Comparison of ENCODE assay signal across 24 cellular contexts in the genomic region with DNA sequence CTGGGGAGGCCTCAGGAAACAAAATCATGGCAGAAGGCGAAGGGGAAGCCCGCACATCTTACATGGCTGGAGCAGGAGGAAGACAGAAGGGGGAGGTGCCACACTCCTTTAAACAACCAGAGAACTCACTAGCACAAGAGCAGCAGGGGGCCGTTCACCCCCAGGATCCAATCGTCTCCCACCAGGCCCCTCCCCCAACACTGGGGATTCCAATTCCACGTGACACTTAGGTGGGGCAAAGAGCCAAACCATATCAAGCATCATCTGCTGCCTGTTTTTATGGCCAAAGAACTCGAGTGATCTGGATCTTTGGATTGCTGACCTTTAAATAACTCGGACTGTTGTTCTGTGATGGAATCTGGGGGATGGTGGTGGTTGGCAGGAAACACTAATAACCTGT. TPM values are rescaled to one million over a fixed set of nuclear protein-coding genes. Genes with fewer than 3 reads are reported as not detected.
DNase-seq lines count a peak whose midpoint lies in the region; ATAC-seq and TF ChIP-seq lines count a peak whose summit lies in the region.
"Had no signal": no experiment of that assay in that cellular context is flagged by ENCODE, and none has a peak within 500 bp of the region (broad histone marks: within the 10 kb centered on the region; RNA-seq: fewer than 3 reads in every experiment).

No MANE protein-coding gene starts in this region.

- 0% methylated on average over 2 of the region's 7 CpGs; no CpG with 5 or more reads in 1 of the 2 experiments for WGBS in IMR-90 (ENCODE audit: extremely low coverage in 2 of 2, insufficient read length in 1 of 2), 2 experiments

- CTCF ChIA-PET in IMR-90 (lab: Yijun Ruan, JAX) = no interaction called here

- no peaks in the 10 kb centered on the region for H3K36me3 ChIP-seq in BLaER1 treated with 17β-estradiol and CSF1 and Interleukin-3, amounts not matched to agents 10 nM and 100 nM
- no peaks in the 10 kb centered on the region for H3K36me3 ChIP-seq in IMR-90 (ENCODE audit: control insufficient read depth, insufficient read depth, low read length)
- H3K36me3 ChIP-seq: adrenal gland, heart left ventricle, left lung, prostate gland had no signal

- H4K8ac ChIP-seq in IMR-90 (ENCODE audit: low read depth in 2 of 2, low read length in 2 of 2) = no peak overlapping the region

- no peak overlapping the region for H3K56ac ChIP-seq in IMR-90 (ENCODE audit: extremely low read depth, insufficient read depth, low read length)

- TF ChIP-seq POLR2A in IMR-90 (IDR thresholded peaks at IDR 0.05; ENCODE audit: low read depth, low read length) = no peak

- H2AFZ ChIP-seq in IMR-90 (replicated peaks; ENCODE audit: low read length, poor library complexity) = no peak overlapping the region

- peak overlapping the region in 1 of 11 experiments; percentile 29; a peak in 2 of 22 replicates for H3K27ac ChIP-seq in BLaER1 treated with 17β-estradiol and CSF1 and Interleukin-3, amounts not matched to agents 10 nM and 100 nM
- no peak overlapping the region for H3K27ac ChIP-seq in IMR-90 (ENCODE audit: insufficient read depth, low read length)
- H3K27ac ChIP-seq: adrenal gland, heart left ventricle, left lung, prostate gland had no signal

- H3K23ac ChIP-seq in IMR-90 (ENCODE audit: low read depth, low read length) = no peak overlapping the region

- no peak overlapping the region for H3K4me3 ChIP-seq in BLaER1 treated with 17β-estradiol and CSF1 and Interleukin-3, amounts not matched to agents 10 nM and 100 nM
- no peak overlapping the region for H3K4me3 ChIP-seq in IMR-90 (ENCODE audit: insufficient read depth, low read depth, low read length)
- no peak overlapping the region for H3K4me3 ChIP-seq in choroid plexus epithelial cell (ENCODE audit: low read depth, low read length)
- H3K4me3 ChIP-seq: adrenal gland, heart left ventricle, left lung, prostate gland had no signal

- H3K14ac ChIP-seq in IMR-90 (replicated peaks; ENCODE audit: low read depth, low read length) = no peak overlapping the region

- ATAC-seq in IMR-90 (ENCODE audit: low read depth) = no peak
- ATAC-seq in omental fat pad (ENCODE audit: low FRiP score) = peak; percentile 52
- ATAC-seq: CD8-positive, alpha-beta T cell; left lung had no signal

- in situ Hi-C loops in IMR-90 (cut with MboI; ENCODE audit: low sequenced_read_pairs) = no loop called here

- intact Hi-C loops in IMR-90 (cut with micrococcal nuclease) = no loop called here

- no peak overlapping the region for H4K5ac ChIP-seq in IMR-90 (ENCODE audit: low read depth, low read length)

- BruUV-seq in IMR-90 (replicated peaks; lab: Mats Ljungman, UMichigan) = no TSS peak

- no peaks in the 10 kb centered on the region for H3K79me1 ChIP-seq in IMR-90 (ENCODE audit: low read depth in 1 of 2, low read length in 2 of 2)

- TF ChIP-seq RAD21 in IMR-90 (IDR thresholded peaks at IDR 0.05; ENCODE audit: low read length) = no peak

- H2AK9ac ChIP-seq in IMR-90 (replicated peaks; ENCODE audit: low read depth, low read length, poor library complexity) = no peak overlapping the region

- H3K4ac ChIP-seq in IMR-90 (ENCODE audit: low read depth, low read length) = no peak overlapping the region

- H3K18ac ChIP-seq in IMR-90 (ENCODE audit: low read depth, low read length) = no peak overlapping the region

- H2BK15ac ChIP-seq in IMR-90 (ENCODE audit: low read depth, low read length) = no peak overlapping the region

- H2AK5ac ChIP-seq in IMR-90 (ENCODE audit: low read depth, low read length) = no peak overlapping the region

- TF ChIP-seq CTCF in IMR-90 (conservative IDR thresholded peaks at IDR 0.05; ENCODE audit: low read depth, low read length) (no peak), choroid plexus epithelial cell (conservative IDR thresholded peaks at IDR 0.05; ENCODE audit: low read depth, low read length) (no peak), omental fat pad (IDR thresholded peaks at IDR 0.05) (no peak)

- H3K27me3 ChIP-seq in BLaER1 treated with 17β-estradiol and CSF1 and Interleukin-3, amounts not matched to agents 10 nM and 100 nM = no peaks in the 10 kb centered on the region
- peaks cover 2% of the 10 kb centered on the region; the same call in 1 of the 2 replicates for H3K27me3 ChIP-seq in IMR-90 (ENCODE audit: control insufficient read depth, insufficient read depth, low read length)
- H3K27me3 ChIP-seq: adrenal gland, heart left ventricle had no signal

- H2BK5ac ChIP-seq in IMR-90 (ENCODE audit: low read depth, low read length, poor library complexity, severe bottlenecking) = no peak overlapping the region

- no peak overlapping the region for H3K9ac ChIP-seq in BLaER1 treated with 17β-estradiol and CSF1 and Interleukin-3, amounts not matched to agents 10 nM and 100 nM
- no peak overlapping the region for H3K9ac ChIP-seq in IMR-90 (ENCODE audit: low read depth, low read length)

- no peaks in the 10 kb centered on the region for H4K20me1 ChIP-seq in BLaER1 treated with 17β-estradiol and CSF1 and Interleukin-3, amounts not matched to agents 10 nM and 100 nM
- H4K20me1 ChIP-seq in IMR-90 (ENCODE audit: insufficient read depth, low read length) = no peaks in the 10 kb centered on the region

- dilution Hi-C loops in IMR-90 (cut with HindIII; ENCODE audit: low sequenced_read_pairs, unreplicated experiment) = no loop called here

- H3K4me1 ChIP-seq in BLaER1 treated with 17β-estradiol and CSF1 and Interleukin-3, amounts not matched to agents 10 nM and 100 nM = peaks cover 59 to 81% (median 70%) of the 10 kb centered on the region in 10 experiments
- H3K4me1 ChIP-seq in IMR-90 (ENCODE audit: control insufficient read depth, insufficient read depth, low read length) = peaks cover 4% of the 10 kb centered on the region; the same call in 1 of the 2 replicates
- H3K4me1 ChIP-seq: adrenal gland, left lung, prostate gland had no signal

- no peak overlapping the region for H2BK120ac ChIP-seq in IMR-90 (ENCODE audit: low read depth, low read length)

- H3K9me3 ChIP-seq in BLaER1 treated with 17β-estradiol and CSF1 and Interleukin-3, amounts not matched to agents 10 nM and 100 nM (replicated peaks in 1 of 11) = peaks cover 0 to 19% (median 0%) of the 10 kb centered on the region in 11 experiments; a peak in 4 of 22 replicates
- H3K9me3 ChIP-seq in IMR-90 (ENCODE audit: control insufficient read depth, insufficient read depth, low read length) = peaks cover 2% of the 10 kb centered on the region; the same call in 1 of the 2 replicates
- H3K9me3 ChIP-seq: adrenal gland, heart left ventricle, left lung, prostate gland had no signal

- H3K9me1 ChIP-seq in IMR-90 (ENCODE audit: insufficient read depth, low read length) = peaks cover 3% of the 10 kb centered on the region; the same call in 1 of the 2 replicates

- POLR2A ChIA-PET in IMR-90 (lab: Charles Lee; ENCODE audit: unreplicated experiment) = no interaction called here

- H4K91ac ChIP-seq in IMR-90 (ENCODE audit: insufficient read depth, low read depth, low read length) = no peak overlapping the region

- no peak overlapping the region for H2BK20ac ChIP-seq in IMR-90 (ENCODE audit: low read depth, low read length)

- DNase-seq in IMR-90 (peak; percentile 14), choroid plexus epithelial cell (ENCODE audit: low read depth) (peak; percentile 46), omental fat pad (ENCODE audit: low spot score) (no peak), D341Med (ENCODE audit: low spot score) (no peak), UCSD-AML1 (lab: John Stamatoyannopoulos, UW; ENCODE audit: unreplicated experiment) (no peak), hippocampal formation (lab: John Stamatoyannopoulos, UW) (no peak)
- DNase-seq: activated CD4-positive, alpha-beta memory T cell treated with anti-CD3 and anti-CD28 coated beads, Interleukin-2, amount 10 ng/mL, durations not matched to agents 7 days and 5 days; activated CD4-positive, CD25-positive, alpha-beta regulatory T cell; activated gamma-delta T cell treated with Interleukin-2 at 50 U/mL for 16 hours; adrenal gland; CD8-positive, alpha-beta T cell; GOT3; heart left ventricle; left lung; NCI-H1417 treated with DMSO at 0.1 percent for 48 hours; NCI-H748 treated with DMSO at 0.1 percent for 48 hours; nephron progenitor cell; Right ventricle myocardium superior; T1000 had no signal

- peak overlapping the region; percentile 50 to 99 (median 93); a peak in 21 of 22 replicates for H3K4me2 ChIP-seq in BLaER1 treated with 17β-estradiol and CSF1 and Interleukin-3, amounts not matched to agents 10 nM and 100 nM
- no peak overlapping the region for H3K4me2 ChIP-seq in IMR-90 (ENCODE audit: low read depth, low read length)

TF ChIP-seq in IMR-90, 13 proteins besides CTCF, POLR2A, EP300 and RAD21 (continues in another document):
- no peak for TF ChIP-seq RCOR1 (IDR thresholded peaks at IDR 0.05; ENCODE audit: insufficient replicate concordance, low read length)
- TF ChIP-seq CEBPB (IDR thresholded peaks at IDR 0.05; ENCODE audit: low read depth, low read length) = no peak
- no peak for TF ChIP-seq MAZ (IDR thresholded peaks at IDR 0.05; ENCODE audit: borderline replicate concordance, low read depth, low read length)
- TF ChIP-seq BHLHE40 (IDR thresholded peaks at IDR 0.05; ENCODE audit: low read depth, low read length) = no peak
- no peak for TF ChIP-seq ELK1 (IDR thresholded peaks at IDR 0.05; ENCODE audit: borderline replicate concordance, low read depth, low read length)

RNA-seq across cellular contexts. Expression of gene PNLDC1, which starts 28.0 kb away (rescaled TPM):
- total RNA-seq in IMR-90 (2012; rRNA removed) (not detected in 2 replicates), omental fat pad (under 1 TPM in 1 of 4 donors, not detected in 3; 0.37 TPM)
- not detected in 2 replicates for polyA plus RNA-seq in IMR-90 (2012; rRNA removed)
- polyA plus RNA-seq in IMR-90 (2012; cell fraction: cytosol; rRNA removed) = not detected in 2 replicates
- not detected in 2 replicates for polyA plus RNA-seq in IMR-90 (2012; cell fraction: nucleus; rRNA removed; ENCODE audit: low replicate concordance)
- total RNA-seq: CD8-positive, alpha-beta T cell; fibroblast of lung; M059J; Right ventricle myocardium superior; ureter had no signal
- polyA plus RNA-seq: fibroblast of lung had no signal

RNA-seq across cellular contexts. Expression of gene MRPL18, which starts 37.8 kb away (rescaled TPM):
- total RNA-seq in IMR-90 (2012; rRNA removed) = 53.4 and 70.5 TPM in 2 replicates
- polyA plus RNA-seq in IMR-90 (2012; rRNA removed) = 56.8 and 64.1 TPM in 2 replicates
- polyA plus RNA-seq in IMR-90 (2012; cell fraction: cytosol; rRNA removed) = 30.1 and 53.9 TPM in 2 replicates
- polyA plus RNA-seq in IMR-90 (2012; cell fraction: nucleus; rRNA removed; ENCODE audit: low replicate concordance) = 6.7 and 21.0 TPM in 2 replicates
- total RNA-seq in omental fat pad = 10 to 100 TPM; 37.2 to 87.6 (median 60.3) TPM

RNA-seq across cellular contexts. Expression of gene TCP1, which starts 38.7 kb away (rescaled TPM):
- 576 and 610 TPM in 2 replicates for total RNA-seq in IMR-90 (2012; rRNA removed)
- polyA plus RNA-seq in IMR-90 (2012; rRNA removed) = 119 and 123 TPM in 2 replicates
- 89.7 and 201 TPM in 2 replicates for polyA plus RNA-seq in IMR-90 (2012; cell fraction: cytosol; rRNA removed)
- polyA plus RNA-seq in IMR-90 (2012; cell fraction: nucleus; rRNA removed; ENCODE audit: low replicate concordance) = 136 and 202 TPM in 2 replicates
- 100 to 1,000 TPM; 146 to 248 (median 192) TPM for total RNA-seq in omental fat pad

Comparison
In these comparisons a context has a peak if more than half of its experiments do, and no peak if none do; other contexts are left out.
1. DNase-seq: peak in IMR-90 (single experiment) and choroid plexus epithelial cell (single experiment); none in omental fat pad (single experiment), D341Med (single experiment), UCSD-AML1 (single experiment) and hippocampal formation (0 of 2).